ENCODE assay signal across 8 cellular contexts in the genomic region with DNA sequence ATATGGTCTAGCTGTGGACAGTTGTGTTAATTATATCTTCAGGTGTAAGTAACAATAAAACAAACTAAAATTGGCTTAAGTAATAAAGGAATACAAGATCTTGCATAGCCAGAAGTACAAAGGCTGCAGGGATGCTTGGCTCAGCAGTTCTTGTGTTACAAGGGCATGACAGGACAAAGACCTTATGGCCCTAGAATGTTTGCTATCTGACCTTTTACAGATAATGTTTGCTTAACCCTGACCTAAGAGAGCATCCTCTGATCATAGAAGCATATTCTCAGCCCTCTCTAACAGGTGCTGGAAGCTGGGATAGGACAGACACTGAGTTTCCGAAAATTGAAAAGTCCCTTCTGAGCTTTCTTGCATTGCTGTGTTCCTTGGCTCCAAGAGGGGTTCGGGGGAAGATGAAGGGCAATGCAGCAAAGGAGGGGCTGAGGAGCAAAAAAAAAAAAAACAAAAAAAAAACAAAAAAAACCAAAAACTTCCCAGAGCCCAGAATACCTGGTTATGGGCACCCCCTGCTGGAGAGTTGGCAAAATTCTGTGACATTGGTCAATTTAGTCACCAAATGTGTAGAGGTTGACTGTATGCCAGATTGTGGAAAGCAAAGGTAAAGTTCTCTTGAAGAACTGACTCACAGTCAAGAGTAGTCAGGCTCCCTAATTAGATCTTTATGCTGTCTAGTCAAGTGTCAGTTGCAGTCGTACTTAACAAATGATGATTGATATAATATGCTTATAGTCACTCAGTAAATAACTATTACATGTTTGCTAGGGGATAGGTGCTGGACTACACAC.
DNase-seq lines count a peak whose midpoint lies in the region; ATAC-seq and TF ChIP-seq lines count a peak whose summit lies in the region.

No MANE protein-coding gene starts in this region.

- no peaks in the 10 kb centered on the region for H3K4me1 ChIP-seq in Loucy (ENCODE audit: insufficient read depth, low read length, poor library complexity, severe bottlenecking)

- H3F3A ChIP-seq in Loucy (ENCODE audit: low read depth), result no peaks in the 10 kb centered on the region

- H3K9me3 ChIP-seq in Loucy (ENCODE audit: insufficient read depth, low read depth, low read length), result no peaks in the 10 kb centered on the region

- H3K79me2 ChIP-seq in Loucy (ENCODE audit: insufficient read depth, low read length), result no peaks in the 10 kb centered on the region

- no peak overlapping the region for H3K4me3 ChIP-seq in Loucy (ENCODE audit: low read length, poor library complexity, severe bottlenecking)
- no peak overlapping the region for H3K4me3 ChIP-seq in astrocyte of the cerebellum (ENCODE audit: low read depth, low read length)

- no peak overlapping the region for H3K4me2 ChIP-seq in Loucy (ENCODE audit: low read depth, low read length, poor library complexity, severe bottlenecking)

- no peaks in the 10 kb centered on the region for H3K36me3 ChIP-seq in Loucy (ENCODE audit: insufficient read depth, low read length)

- ATAC-seq in GM21381 (IDR thresholded peaks at IDR 0.05; ENCODE audit: unreplicated experiment), result no peak

- no peaks in the 10 kb centered on the region for H4K20me1 ChIP-seq in Loucy (ENCODE audit: insufficient read depth, low read length, poor library complexity, severe bottlenecking)

- peak; percentile 1 to 46 for DNase-seq in NCI-H524 (lab: John Stamatoyannopoulos, UW)
- no peak for DNase-seq in NCI-H524 treated with DMSO at 0.1 percent for 48 hours (lab: John Stamatoyannopoulos, UW)
- peak; percentile 11 to 71 (median 39) for DNase-seq in T-helper 1 cell
- DNase-seq in astrocyte of the cerebellum (ENCODE audit: low read depth), result peak; percentile 23
- peak; percentile 64 for DNase-seq in iPS-NIHi7 (ENCODE audit: extremely low spot score)
- DNase-seq in stimulated activated CD4-positive, alpha-beta T cell treated with anti-CD3 and anti-CD28 coated beads, Interleukin-15, amount 100 ng/mL, for 48 hours (ENCODE audit: low read depth in 2 of 2), result peak; percentile 62 to 73

- no peak overlapping the region for H2AFZ ChIP-seq in Loucy (ENCODE audit: low read length)

- H3K9ac ChIP-seq in Loucy (ENCODE audit: low read depth, low read length, poor library complexity, severe bottlenecking), result no peak overlapping the region

- H3K27me3 ChIP-seq in Loucy (ENCODE audit: insufficient read depth, low read length, poor library complexity, severe bottlenecking), result no peaks in the 10 kb centered on the region

- no peaks in the 10 kb centered on the region for H3K9me2 ChIP-seq in Loucy (replicated peaks; ENCODE audit: low read depth, low read length)

- TF ChIP-seq CTCF in Loucy (conservative IDR thresholded peaks at IDR 0.05; ENCODE audit: low read length) (peak; percentile 92), astrocyte of the cerebellum (IDR thresholded peaks at IDR 0.05; ENCODE audit: low read depth, low read length, missing control alignments) (peak; percentile 72)

- in situ Hi-C loops in astrocyte of the cerebellum (cut with HindIII; ENCODE audit: low sequenced_read_pairs), result no loop called here
